Comparison of ENCODE assay signal across 26 cellular contexts in the genomic region with DNA sequence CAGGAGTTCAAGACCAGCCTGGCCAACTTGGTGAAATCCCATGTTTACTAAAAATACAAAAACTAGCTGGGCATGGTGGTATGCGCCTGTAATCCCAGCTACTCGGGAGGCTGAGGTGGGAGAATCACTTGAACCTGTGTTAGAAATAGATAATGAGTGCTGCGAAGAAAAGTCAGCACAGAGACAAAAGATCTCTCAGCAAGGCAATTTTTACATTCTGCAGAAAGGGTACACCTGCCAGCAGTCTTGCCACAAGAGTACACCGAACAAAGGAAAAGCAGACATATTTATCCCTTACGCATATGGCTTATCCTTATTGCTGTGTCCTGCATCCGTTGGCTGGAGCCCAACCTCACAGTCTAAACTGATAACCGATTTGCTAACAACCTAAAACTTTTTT.
"Had no signal": no experiment of that assay in that cellular context is flagged by ENCODE, and none has a peak within 500 bp of the region (broad histone marks: within the 10 kb centered on the region; RNA-seq: fewer than 3 reads in every experiment).

No MANE protein-coding gene starts in this region.

- H3K27ac ChIP-seq: colonic mucosa, epithelial cell of prostate, esophagus squamous epithelium, gastrocnemius medialis, heart right ventricle, left lung, lower lobe of right lung had no signal

- H3K9me3 ChIP-seq: colonic mucosa, gastrocnemius medialis had no signal

- H3K27me3 ChIP-seq: colonic mucosa, esophagus squamous epithelium, gastrocnemius medialis, heart right ventricle, left lung had no signal

- DNase-seq: colonic mucosa; cortex of kidney; effector CD8-positive, alpha-beta T cell; effector memory CD8-positive, alpha-beta T cell; endodermal cell; erythroblast; esophagus squamous epithelium; foreskin fibroblast; foreskin melanocyte; gastrocnemius medialis; glutamatergic neuron; head of caudate nucleus; heart right ventricle; hippocampal formation; left cardiac atrium; left lung; left ventricle myocardium superior; lower lobe of right lung; mesendoderm; midbrain; naive thymus-derived CD4-positive, alpha-beta T cell had no signal

- H3K4me1 ChIP-seq: colonic mucosa, esophagus squamous epithelium, gastrocnemius medialis, heart right ventricle, left lung, lower lobe of right lung had no signal

- H3K36me3 ChIP-seq: colonic mucosa, esophagus squamous epithelium, gastrocnemius medialis, heart right ventricle, left lung, lower lobe of right lung had no signal

- H3K4me3 ChIP-seq: colonic mucosa, esophagus squamous epithelium, gastrocnemius medialis, heart right ventricle, left lung, lower lobe of right lung had no signal

- ATAC-seq: effector memory CD8-positive, alpha-beta T cell; esophagus mucosa; gastrocnemius medialis; heart right ventricle; left cardiac atrium; left lung; left ventricle myocardium superior; lower lobe of right lung; naive thymus-derived CD4-positive, alpha-beta T cell had no signal

- FAIRE-seq: endometrium, islet of Langerhans, keratinocyte had no signal
